Comparison of ENCODE assay signal across 7 cellular contexts in the genomic region with DNA sequence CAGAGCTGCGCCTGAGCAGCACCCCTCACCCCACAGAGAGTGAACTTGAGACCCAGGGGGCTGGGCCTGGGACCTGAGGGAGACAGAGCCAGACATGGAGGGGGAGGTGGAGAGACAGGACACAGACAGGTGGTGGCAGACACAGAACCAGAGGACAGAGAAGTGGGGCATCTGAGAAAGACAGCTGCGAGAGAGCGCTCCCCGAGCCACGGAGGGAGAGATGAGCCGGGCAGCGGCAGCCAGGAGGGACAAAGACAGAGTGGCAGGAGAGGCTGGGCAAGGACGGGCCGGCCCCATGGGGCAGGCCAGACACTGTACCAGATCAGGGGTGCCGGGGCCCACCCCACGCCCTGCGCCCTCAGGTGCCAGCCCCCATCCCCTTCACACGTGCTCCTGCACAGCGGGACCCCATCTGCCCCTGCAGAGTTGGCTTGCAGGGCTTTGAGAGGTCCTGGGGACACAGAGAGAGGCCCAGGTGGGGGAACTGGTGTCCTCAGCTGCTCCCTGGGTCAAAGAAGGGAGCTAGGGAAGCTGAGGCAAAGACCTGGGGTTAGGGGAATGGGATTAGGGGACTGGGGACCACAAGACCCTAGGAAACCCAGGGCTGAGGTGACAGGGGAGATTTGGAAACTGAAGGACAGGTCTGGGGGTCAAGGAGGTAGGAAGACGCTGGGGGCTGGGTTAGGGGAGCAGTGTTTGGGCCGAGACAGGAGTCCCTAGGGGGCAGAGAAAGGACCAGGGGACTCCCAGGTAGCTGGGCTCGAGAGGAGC. TPM values are rescaled to one million over a fixed set of nuclear protein-coding genes. Genes with fewer than 3 reads are reported as not detected.
DNase-seq lines count a peak whose midpoint lies in the region; ATAC-seq and TF ChIP-seq lines count a peak whose summit lies in the region.
"Had no signal": no experiment of that assay in that cellular context is flagged by ENCODE, and none has a peak within 500 bp of the region (broad histone marks: within the 10 kb centered on the region; RNA-seq: fewer than 3 reads in every experiment).

No MANE protein-coding gene starts in this region.

- peaks cover 34% of the 10 kb centered on the region for H3K27me3 Mint-ChIP-seq in activated T-helper 2 cell treated with anti-CD3 and anti-CD28 coated beads, Interferon-gamma antibody, Interleukin-2, Interleukin-4, amounts not matched to agents 10 μg/mL and 5 μg/mL and 100 μg/mL, durations not matched to agents 14 hours and 24 hours and 36 hours (ENCODE audit: low read depth)

- no peak overlapping the region for H3K27ac Mint-ChIP-seq in activated T-helper 2 cell treated with anti-CD3 and anti-CD28 coated beads, Interferon-gamma antibody, Interleukin-2, Interleukin-4, amounts not matched to agents 10 μg/mL and 5 μg/mL and 100 μg/mL, durations not matched to agents 14 hours and 24 hours and 36 hours

- intact Hi-C loops in activated T-helper 2 cell treated with anti-CD3 and anti-CD28 coated beads, Interferon-gamma antibody, Interleukin-2, Interleukin-4, amounts not matched to agents 10 μg/mL and 5 μg/mL and 100 μg/mL, durations not matched to agents 14 hours and 24 hours and 36 hours (cut with micrococcal nuclease), result no loop called here

- no peak overlapping the region for H2BK120ac ChIP-seq in mesendoderm (ENCODE audit: low read depth, low read length)

- no peaks in the 10 kb centered on the region for H3K9me3 Mint-ChIP-seq in activated T-helper 2 cell treated with anti-CD3 and anti-CD28 coated beads, Interferon-gamma antibody, Interleukin-2, Interleukin-4, amounts not matched to agents 10 μg/mL and 5 μg/mL and 100 μg/mL, durations not matched to agents 14 hours and 24 hours and 36 hours

- ATAC-seq in GM18861 (IDR thresholded peaks at IDR 0.05; ENCODE audit: unreplicated experiment) (no peak), HG02763 (IDR thresholded peaks at IDR 0.05; ENCODE audit: unreplicated experiment) (no peak)

- H3K36me3 Mint-ChIP-seq in activated T-helper 2 cell treated with anti-CD3 and anti-CD28 coated beads, Interferon-gamma antibody, Interleukin-2, Interleukin-4, amounts not matched to agents 10 μg/mL and 5 μg/mL and 100 μg/mL, durations not matched to agents 14 hours and 24 hours and 36 hours (ENCODE audit: low read depth), result peaks cover 15% of the 10 kb centered on the region

- H3K9ac ChIP-seq in mesendoderm (ENCODE audit: low read length), result peak overlapping the region; percentile 40

- no peak overlapping the region for H3K23ac ChIP-seq in mesendoderm (ENCODE audit: low read length)

- peak overlapping the region; percentile 50 for H3K56ac ChIP-seq in mesendoderm (ENCODE audit: low read length)

- POLR2A ChIA-PET in BJ (lab: Charles Lee), result interaction anchor here (0.5 kb wide), 1 partner anchor 23 kb away, joined by 12 read pairs; no protein-coding TSS in a partner anchor
- POLR2A ChIA-PET in HEK293T (lab: Yijun Ruan, JAX), result interaction anchor here (1.4 kb wide), 1 partner anchor 10 kb away, joined by 3 read pairs; no protein-coding TSS in a partner anchor

- H3K18ac ChIP-seq in mesendoderm (ENCODE audit: low read length), result no peak overlapping the region

- TF ChIP-seq CTCF in BJ (IDR thresholded peaks at IDR 0.05; ENCODE audit: insufficient read depth, low read depth, low read length), result no peak

- H3K27ac ChIP-seq in mesendoderm (ENCODE audit: low read depth, low read length), result no peak overlapping the region

- H3K27me3 ChIP-seq in BJ (ENCODE audit: control insufficient read depth, insufficient read depth, low read length), result peaks cover 7% of the 10 kb centered on the region
- H3K27me3 ChIP-seq in mesendoderm (ENCODE audit: insufficient read depth, low read length, poor library complexity), result no peaks in the 10 kb centered on the region

- H2AK5ac ChIP-seq in mesendoderm (ENCODE audit: low read length), result no peak overlapping the region

- DNase-seq in BJ (ENCODE audit: low read depth) (no peak), mesendoderm (no peak), HEK293T (ENCODE audit: extremely low spot score) (no peak)
- DNase-seq in activated T-helper 2 cell treated with anti-CD3 and anti-CD28 coated beads, Interferon-gamma antibody, Interleukin-2, Interleukin-4, amounts not matched to agents 10 μg/mL and 5 μg/mL and 100 μg/mL, durations not matched to agents 14 hours and 24 hours and 36 hours (ENCODE audit: low spot score), result no peak
- DNase-seq: esophagus squamous epithelium had no signal

- CTCF ChIA-PET in BJ (lab: Yijun Ruan, JAX), result interaction anchor here (1.0 to 1.4 kb wide), 3 partner anchors 23 to 350 kb away, joined by 3 read pairs; no protein-coding TSS in a partner anchor
- CTCF ChIA-PET in HEK293T (lab: Yijun Ruan, JAX), result no interaction called here

- H2BK5ac ChIP-seq in mesendoderm (ENCODE audit: low read length), result no peak overlapping the region

- H3K4me3 Mint-ChIP-seq in activated T-helper 2 cell treated with anti-CD3 and anti-CD28 coated beads, Interferon-gamma antibody, Interleukin-2, Interleukin-4, amounts not matched to agents 10 μg/mL and 5 μg/mL and 100 μg/mL, durations not matched to agents 14 hours and 24 hours and 36 hours (ENCODE audit: low read depth), result peak overlapping the region; percentile 55

- H4K5ac ChIP-seq in mesendoderm (ENCODE audit: low read length), result no peak overlapping the region

- H3K4me1 Mint-ChIP-seq in activated T-helper 2 cell treated with anti-CD3 and anti-CD28 coated beads, Interferon-gamma antibody, Interleukin-2, Interleukin-4, amounts not matched to agents 10 μg/mL and 5 μg/mL and 100 μg/mL, durations not matched to agents 14 hours and 24 hours and 36 hours (ENCODE audit: low read depth), result peaks cover 5% of the 10 kb centered on the region

- no peak overlapping the region for H4K8ac ChIP-seq in mesendoderm (ENCODE audit: low read depth, low read length)

- H3K4me3 ChIP-seq in BJ (ENCODE audit: low read depth, low read length), result peak overlapping the region; percentile 0; the same call in 1 of the 2 replicates
- H3K4me3 ChIP-seq in mesendoderm (ENCODE audit: low read length), result no peak overlapping the region

- H3K4ac ChIP-seq in mesendoderm (ENCODE audit: low read depth, low read length), result no peak overlapping the region

- peak overlapping the region; percentile 32 for H3K4me2 ChIP-seq in mesendoderm (ENCODE audit: low read length)

- no CpG with 5 or more reads among the region's 17 CpGs for whole genome bisulfite sequencing in mesendoderm (ENCODE audit: extremely low coverage, insufficient coverage, low lambda C conversion rate)

- no peaks in the 10 kb centered on the region for H3K79me2 ChIP-seq in mesendoderm (ENCODE audit: control insufficient read depth, insufficient read depth, low read length)

- H3K4me1 ChIP-seq in mesendoderm (ENCODE audit: control insufficient read depth, low read depth, low read length), result peaks cover 6% of the 10 kb centered on the region

- H2BK15ac ChIP-seq in mesendoderm (replicated peaks; ENCODE audit: low read depth), result no peak overlapping the region

- no peaks in the 10 kb centered on the region for H3K79me1 ChIP-seq in mesendoderm (ENCODE audit: low read length)

- H3K36me3 ChIP-seq in BJ (ENCODE audit: control insufficient read depth, insufficient read depth, low read length), result no peaks in the 10 kb centered on the region; the same call in 1 of the 2 replicates
- no peaks in the 10 kb centered on the region for H3K36me3 ChIP-seq in mesendoderm (ENCODE audit: control insufficient read depth, insufficient read depth, low read length)

TF ChIP-seq in HEK293T, 16 proteins besides CTCF, POLR2A, EP300 and RAD21 (continues in another document):
- no peak for TF ChIP-seq BHLHE40 (IDR thresholded peaks at IDR 0.05; ENCODE audit: borderline replicate concordance)
- no peak for TF ChIP-seq ARNT (IDR thresholded peaks at IDR 0.05)
- TF ChIP-seq ZNF384 (IDR thresholded peaks at IDR 0.05), result no peak
- no peak for TF ChIP-seq HDGF (IDR thresholded peaks at IDR 0.05; ENCODE audit: borderline replicate concordance)
- no peak for TF ChIP-seq SUZ12 (IDR thresholded peaks at IDR 0.05)
- no peak for TF ChIP-seq SP1 (IDR thresholded peaks at IDR 0.05)
- no peak for TF ChIP-seq NFRKB (IDR thresholded peaks at IDR 0.05)

RNA-seq across cellular contexts. Expression of a gene that starts 0.7 kb away (rescaled TPM):
- 1.1 and 1.2 TPM in 2 replicates for polyA plus RNA-seq in BJ (2011; rRNA removed)
- 0.57 TPM in 2 replicates for polyA minus RNA-seq in BJ (2011; rRNA and poly(A)+ RNA removed)
- total RNA-seq in activated T-helper 2 cell treated with anti-CD3 and anti-CD28 coated beads, Interferon-gamma antibody, Interleukin-2, Interleukin-4, amounts not matched to agents 10 μg/mL and 5 μg/mL and 100 μg/mL, durations not matched to agents 14 hours and 24 hours and 36 hours, result not detected in 2 replicates
- polyA plus RNA-seq in mesendoderm (2013, experiment 1 of 2), result 0.63 TPM
- 0.84 TPM for polyA plus RNA-seq in mesendoderm (2013, experiment 2 of 2)

RNA-seq across cellular contexts. Expression of a gene that starts 16.3 kb away (rescaled TPM):
- not detected in 2 replicates for polyA plus RNA-seq in BJ (2011; rRNA removed)
- polyA minus RNA-seq in BJ (2011; rRNA and poly(A)+ RNA removed), result 0.21 TPM in 1 of 2 replicates, not detected in the other
- 0.62 TPM in 1 of 2 replicates, not detected in the other for total RNA-seq in activated T-helper 2 cell treated with anti-CD3 and anti-CD28 coated beads, Interferon-gamma antibody, Interleukin-2, Interleukin-4, amounts not matched to agents 10 μg/mL and 5 μg/mL and 100 μg/mL, durations not matched to agents 14 hours and 24 hours and 36 hours
- 0.58 TPM for polyA plus RNA-seq in mesendoderm (2013, experiment 1 of 2)
- 0.95 TPM for polyA plus RNA-seq in mesendoderm (2013, experiment 2 of 2)
- total RNA-seq: esophagus squamous epithelium had no signal

RNA-seq across cellular contexts. Expression of a gene that starts 31.2 kb away (rescaled TPM):
- polyA plus RNA-seq in BJ (2011; rRNA removed), result 19.1 and 34.9 TPM in 2 replicates
- 13.5 and 22.0 TPM in 2 replicates for polyA minus RNA-seq in BJ (2011; rRNA and poly(A)+ RNA removed)
- total RNA-seq in activated T-helper 2 cell treated with anti-CD3 and anti-CD28 coated beads, Interferon-gamma antibody, Interleukin-2, Interleukin-4, amounts not matched to agents 10 μg/mL and 5 μg/mL and 100 μg/mL, durations not matched to agents 14 hours and 24 hours and 36 hours, result 0.66 and 1.5 TPM in 2 replicates
- polyA plus RNA-seq in mesendoderm (2013, experiment 1 of 2), result 8.4 TPM
- 8.0 TPM for polyA plus RNA-seq in mesendoderm (2013, experiment 2 of 2)

RNA-seq across cellular contexts. Expression of a gene that starts 52.6 kb away (rescaled TPM):
- 20.7 and 31.8 TPM in 2 replicates for polyA plus RNA-seq in BJ (2011; rRNA removed)
- polyA minus RNA-seq in BJ (2011; rRNA and poly(A)+ RNA removed), result 16.8 and 24.8 TPM in 2 replicates
- 50.2 and 50.5 TPM in 2 replicates for total RNA-seq in activated T-helper 2 cell treated with anti-CD3 and anti-CD28 coated beads, Interferon-gamma antibody, Interleukin-2, Interleukin-4, amounts not matched to agents 10 μg/mL and 5 μg/mL and 100 μg/mL, durations not matched to agents 14 hours and 24 hours and 36 hours
- 15.2 TPM for polyA plus RNA-seq in mesendoderm (2013, experiment 1 of 2)
- 15.5 TPM for polyA plus RNA-seq in mesendoderm (2013, experiment 2 of 2)

RNA-seq across cellular contexts. Expression of a gene that starts 52.9 kb away (rescaled TPM):
- 71.8 and 75.3 TPM in 2 replicates for polyA plus RNA-seq in BJ (2011; rRNA removed)
- 76.8 and 78.8 TPM in 2 replicates for polyA minus RNA-seq in BJ (2011; rRNA and poly(A)+ RNA removed)
- 155 and 172 TPM in 2 replicates for total RNA-seq in activated T-helper 2 cell treated with anti-CD3 and anti-CD28 coated beads, Interferon-gamma antibody, Interleukin-2, Interleukin-4, amounts not matched to agents 10 μg/mL and 5 μg/mL and 100 μg/mL, durations not matched to agents 14 hours and 24 hours and 36 hours
- polyA plus RNA-seq in mesendoderm (2013, experiment 1 of 2), result 217 TPM
- polyA plus RNA-seq in mesendoderm (2013, experiment 2 of 2), result 220 TPM
